Comparison of ENCODE assay signal across 2 cellular contexts in genomic region chr17:38507436-38507835, GRCh38.
A peak's percentile ranks its signal among the peaks of the same experiment; 100 is the strongest.
TF ChIP-seq lines count a peak whose summit lies in the region.

No MANE protein-coding gene starts in this region.

TF ChIP-seq in IMR-90, 13 proteins besides CTCF, POLR2A, EP300 and RAD21:
- TF ChIP-seq RFX5 (IDR thresholded peaks at IDR 0.05; ENCODE audit: low read depth, low read length) (no peak), CEBPB (IDR thresholded peaks at IDR 0.05; ENCODE audit: low read depth, low read length) (peak; percentile 50; the same call in 1 of the 2 replicates), USF2 (IDR thresholded peaks at IDR 0.05; ENCODE audit: low read depth, low read length) (0 out of 2 replicates have a peak, but pooled peaks have one; percentile 3), MAFK (IDR thresholded peaks at IDR 0.05; ENCODE audit: low read depth, low read length) (peak; percentile 91)

TF ChIP-seq in H1, 55 proteins besides CTCF, POLR2A, EP300 and RAD21:
- TF ChIP-seq SRF (IDR thresholded peaks at IDR 0.05; ENCODE audit: low read depth, low read length) (no peak), ASH2L (IDR thresholded peaks at IDR 0.05; ENCODE audit: low read length) (no peak), MAFK (IDR thresholded peaks at IDR 0.05; ENCODE audit: low read depth, low read length) (peak; percentile 59), TAF1 (IDR thresholded peaks at IDR 0.05; ENCODE audit: low read depth, low read length) (no peak), CEBPB (IDR thresholded peaks at IDR 0.05; ENCODE audit: low read depth, low read length) (no peak), CREB1 (IDR thresholded peaks at IDR 0.05) (no peak), RFX5 (IDR thresholded peaks at IDR 0.05; ENCODE audit: borderline replicate concordance, low read depth, low read length) (no peak), CHD2 (IDR thresholded peaks at IDR 0.05; ENCODE audit: low read length) (no peak)
